In genomic region chr14:41087056-41087455, GRCh38 we compare ENCODE assay signal across 10 cellular contexts.
"Had no signal": no experiment of that assay in that cellular context is flagged by ENCODE, and none has a peak within 500 bp of the region (broad histone marks: within the 10 kb centered on the region; RNA-seq: fewer than 3 reads in every experiment).

No MANE protein-coding gene starts in this region.

- H3K9ac ChIP-seq: GM23248 had no signal

- H3K4me1 ChIP-seq: HAP-1 had no signal

- FAIRE-seq: K562 had no signal

- H3K9me3 ChIP-seq: HAP-1 had no signal

- ATAC-seq: HCT116, K562 had no signal

- DNase-seq: GM23248, GOT3, H7, HFFc6, IMR-90, KG1 had no signal

- H2AFZ ChIP-seq: GM23248 had no signal

- H3K4me3 ChIP-seq: GM23248, HAP-1, K562 had no signal

- H3K27ac ChIP-seq: GM23248, HL-60 had no signal

- H3K36me3 ChIP-seq: HAP-1 had no signal
